Comparison of ENCODE assay signal across 15 cellular contexts in genomic region chr1:29249170-29249691, GRCh38. TPM values are rescaled to one million over a fixed set of nuclear protein-coding genes. Genes with fewer than 3 reads are reported as not detected.
A peak's percentile ranks its signal among the peaks of the same experiment; 100 is the strongest.
DNase-seq lines count a peak whose midpoint lies in the region; ATAC-seq and TF ChIP-seq lines count a peak whose summit lies in the region.
"Had no signal": no experiment of that assay in that cellular context is flagged by ENCODE, and none has a peak within 500 bp of the region (broad histone marks: within the 10 kb centered on the region; RNA-seq: fewer than 3 reads in every experiment).

No MANE protein-coding gene starts in this region.

- no peaks in the 10 kb centered on the region for H3K36me3 ChIP-seq in Caco-2 (ENCODE audit: control insufficient read depth, insufficient read depth, low read length)
- H3K36me3 ChIP-seq in KOPT-K1 (ENCODE audit: insufficient read depth, low read length): no peaks in the 10 kb centered on the region
- no peaks in the 10 kb centered on the region for H3K36me3 ChIP-seq in ascending aorta
- no peaks in the 10 kb centered on the region for H3K36me3 ChIP-seq in psoas muscle (ENCODE audit: insufficient read depth in 1 of 2, low read depth in 1 of 2)

- POLR2A ChIA-PET in Caco-2 (lab: Charles Lee): no interaction called here

- H3K27ac Mint-ChIP-seq in Caco-2 (ENCODE audit: unreplicated experiment) (peak overlapping the region; percentile 88), chondrocyte (ENCODE audit: unreplicated experiment) (no peak overlapping the region)

- no TSS peak for BruUV-seq in Caco-2 (replicated peaks; lab: Mats Ljungman, UMichigan)

- TF ChIP-seq CTCF in Caco-2 (IDR thresholded peaks at IDR 0.05; ENCODE audit: insufficient read depth in 1 of 2, low read depth in 1 of 2, low read length in 1 of 2, severe bottlenecking in 1 of 2, unreplicated experiment in 1 of 2): no peak
- no peak for TF ChIP-seq CTCF in chondrocyte (IDR thresholded peaks at IDR 0.05)
- no peak for TF ChIP-seq CTCF in ascending aorta (IDR thresholded peaks at IDR 0.05)
- TF ChIP-seq CTCF in psoas muscle (IDR thresholded peaks at IDR 0.05): no peak

- DNase-seq in Caco-2 (peak; percentile 54 to 70), chondrocyte (ENCODE audit: low spot score) (peak; percentile 68), mesenteric fat pad (ENCODE audit: low spot score) (peak; percentile 68), SK-N-DZ (ENCODE audit: low spot score) (no peak), ascending aorta (ENCODE audit: low spot score in 2 of 2) (no peak), NOMO-1 treated with dmso at 0.1 percent for 144 hours (lab: John Stamatoyannopoulos, UW; ENCODE audit: unreplicated experiment) (no peak), psoas muscle (no peak)
- DNase-seq: activated effector memory CD4-positive, alpha-beta T cell treated with Interleukin-2 at 50 U/mL for 16 hours; cortex of kidney; NCI-H187 treated with DMSO at 0.1 percent for 48 hours; stimulated activated naive CD4-positive, alpha-beta T cell treated with Interleukin-2 at 50 U/mL for 16 hours had no signal

- H3K4me3 ChIP-seq in Caco-2 (ENCODE audit: low read depth, low read length) (no peak overlapping the region), ascending aorta (no peak overlapping the region), psoas muscle (no peak overlapping the region)

- peak overlapping the region; percentile 57 for H3K27ac ChIP-seq in KOPT-K1 (ENCODE audit: low read depth, low read length, poor library complexity, severe bottlenecking)
- H3K27ac ChIP-seq in ascending aorta: no peak overlapping the region
- H3K27ac ChIP-seq in psoas muscle: no peak overlapping the region
- H3K27ac ChIP-seq: HL-60, VCaP had no signal

- WGBS in psoas muscle, 3 donors: 61 to 71% (median 68%) methylated on average over 8 of the region's 8 CpGs

- H3K36me3 Mint-ChIP-seq in Caco-2 (ENCODE audit: insufficient read depth, unreplicated experiment) (no peaks in the 10 kb centered on the region), chondrocyte (ENCODE audit: low read depth) (no peaks in the 10 kb centered on the region)

- H3K27me3 ChIP-seq in Caco-2 (replicated peaks; ENCODE audit: control insufficient read depth, insufficient read depth, low read length) (no peaks in the 10 kb centered on the region), ascending aorta (no peaks in the 10 kb centered on the region), psoas muscle (ENCODE audit: insufficient read depth in 3 of 3, low read length in 2 of 3) (no peaks in the 10 kb centered on the region)

- H3K9me3 Mint-ChIP-seq in Caco-2 (ENCODE audit: unreplicated experiment) (no peaks in the 10 kb centered on the region), chondrocyte (ENCODE audit: low read depth) (no peaks in the 10 kb centered on the region)
- H3K9me3 Mint-ChIP-seq: neural crest cell had no signal

- H3K4me3 Mint-ChIP-seq in Caco-2 (ENCODE audit: unreplicated experiment): peak overlapping the region; percentile 13
- no peak overlapping the region for H3K4me3 Mint-ChIP-seq in chondrocyte (ENCODE audit: unreplicated experiment)
- H3K4me3 Mint-ChIP-seq: neural crest cell had no signal

- intact Hi-C loops in Caco-2 (cut with micrococcal nuclease; ENCODE audit: unreplicated experiment): no loop called here
- intact Hi-C loops in ascending aorta (cut with DNase I): no loop called here
- intact Hi-C loops in psoas muscle (cut with DNase I): no loop called here

- H3K4me1 ChIP-seq in Caco-2: peaks cover 31% of the 10 kb centered on the region
- H3K4me1 ChIP-seq in ascending aorta: no peaks in the 10 kb centered on the region
- H3K4me1 ChIP-seq in psoas muscle: peaks cover 6% of the 10 kb centered on the region

- H3K27me3 Mint-ChIP-seq in Caco-2 (ENCODE audit: insufficient read depth, unreplicated experiment): no peaks in the 10 kb centered on the region
- H3K27me3 Mint-ChIP-seq in chondrocyte (ENCODE audit: low read depth): no peaks in the 10 kb centered on the region

- CTCF ChIA-PET in Caco-2 (lab: Charles Lee): no interaction called here

- no peaks in the 10 kb centered on the region for H3K9me3 ChIP-seq in Caco-2
- H3K9me3 ChIP-seq in KOPT-K1 (ENCODE audit: insufficient read depth, low read length, poor library complexity, severe bottlenecking): no peaks in the 10 kb centered on the region
- H3K9me3 ChIP-seq in ascending aorta: no peaks in the 10 kb centered on the region
- no peaks in the 10 kb centered on the region for H3K9me3 ChIP-seq in psoas muscle

- H3K4me1 Mint-ChIP-seq in Caco-2 (ENCODE audit: low read depth, unreplicated experiment): peaks cover 16% of the 10 kb centered on the region
- H3K4me1 Mint-ChIP-seq in chondrocyte (ENCODE audit: low read depth): peaks cover 17% of the 10 kb centered on the region

- no peak for ATAC-seq in psoas muscle

RNA-seq across cellular contexts. Expression of gene PTPRU, which starts 12.9 kb away (rescaled TPM):
- total RNA-seq in Caco-2 (2022): 32.9 and 41.4 TPM in 2 replicates
- 12.6 to 20.7 TPM (median 14.8 TPM) in 3 replicates for total RNA-seq in chondrocyte
- 17.2 TPM for total RNA-seq in mesenteric fat pad
- polyA plus RNA-seq in SK-N-DZ (2014; cell fraction: cytosol; rRNA removed): 8.8 and 12.8 TPM in 2 replicates
- polyA plus RNA-seq in SK-N-DZ (2014; cell fraction: nucleus; rRNA removed): 14.7 and 30.1 TPM in 2 replicates
- 32.7 TPM for total RNA-seq in ascending aorta
- total RNA-seq in psoas muscle: 10 to 100 TPM; 22.5 to 51.4 (median 28.6) TPM
- 10 to 100 TPM; 14.5 to 31.4 (median 17.4) TPM for polyA plus RNA-seq in psoas muscle

RNA-seq across cellular contexts. Expression of gene MECR, which starts 18.5 kb away (rescaled TPM):
- total RNA-seq in Caco-2 (2022) (21.5 and 23.1 TPM in 2 replicates), chondrocyte (15.2 to 24.5 TPM (median 15.6 TPM) in 3 replicates), mesenteric fat pad (57.4 TPM), ascending aorta (1.2 TPM), psoas muscle (10 to 100 TPM; 22.7 to 42.6 (median 34.1) TPM)
- 20.2 and 32.6 TPM in 2 replicates for polyA plus RNA-seq in SK-N-DZ (2014; cell fraction: cytosol; rRNA removed)
- polyA plus RNA-seq in SK-N-DZ (2014; cell fraction: nucleus; rRNA removed): 19.5 and 31.2 TPM in 2 replicates
- 10 to 100 TPM; 25.7 to 38.8 (median 36.8) TPM for polyA plus RNA-seq in psoas muscle

Comparison
In these comparisons a context has a peak if more than half of its experiments do, and no peak if none do; other contexts are left out.
1. DNase-seq: peak in Caco-2 (2 of 2), chondrocyte (single experiment) and mesenteric fat pad (single experiment); none in SK-N-DZ (single experiment), ascending aorta (0 of 2), NOMO-1 treated with dmso at 0.1 percent for 144 hours (single experiment) and psoas muscle (0 of 2).